In genomic region chr14:25113394-25113793, GRCh38 we compare ENCODE assay signal across 29 cellular contexts.
"Had no signal": no experiment of that assay in that cellular context is flagged by ENCODE, and none has a peak within 500 bp of the region (broad histone marks: within the 10 kb centered on the region; RNA-seq: fewer than 3 reads in every experiment).

No MANE protein-coding gene starts in this region.

- H3K79me2 ChIP-seq: parathyroid adenoma had no signal

- H3K4me3 ChIP-seq: neural progenitor cell, psoas muscle, right lobe of liver, sigmoid colon, smooth muscle cell, spleen, thoracic aorta, thyroid gland, tibial nerve, upper lobe of left lung had no signal

- FAIRE-seq: urothelium cell line had no signal

- H3K36me3 ChIP-seq: neural progenitor cell, right lobe of liver, sigmoid colon, spleen, thoracic aorta, thyroid gland, tibial nerve, upper lobe of left lung had no signal

- H3K9me3 Mint-ChIP-seq: stimulated activated memory B cell treated with anti-CD40 and anti-IgM and Interleukin-4, amounts not matched to agents 10 μg/mL and 1 μg/mL and 100 μg/mL, for 72 hours had no signal

- H3K27ac ChIP-seq: neural progenitor cell, parathyroid adenoma, psoas muscle, right lobe of liver, sigmoid colon, spleen, thoracic aorta, thyroid gland, tibial nerve, upper lobe of left lung had no signal

- H3K36me3 Mint-ChIP-seq: naive thymus-derived CD4-positive, alpha-beta T cell; natural killer cell; neural progenitor cell; stimulated activated memory B cell treated with anti-CD40 and anti-IgM and Interleukin-4, amounts not matched to agents 10 μg/mL and 1 μg/mL and 100 μg/mL, for 72 hours had no signal

- H3K4me1 ChIP-seq: neural progenitor cell, parathyroid adenoma, psoas muscle, right lobe of liver, spleen, upper lobe of left lung had no signal

- H3K9me3 ChIP-seq: right lobe of liver, sigmoid colon, spleen, thoracic aorta, thyroid gland, tibial nerve, upper lobe of left lung had no signal

- ATAC-seq: naive thymus-derived CD4-positive, alpha-beta T cell; natural killer cell; psoas muscle; right cardiac atrium; right lobe of liver; stimulated activated memory B cell treated with anti-CD40 and anti-IgM and Interleukin-4, amounts not matched to agents 10 μg/mL and 1 μg/mL and 100 μg/mL, for 72 hours; stimulated activated naive CD8-positive, alpha-beta T cell treated with anti-CD3 and anti-CD28 coated beads, Interleukin-15, amount 100 ng/mL, for 72 hours; stimulated activated naive CD8-positive, alpha-beta T cell treated with anti-CD3 and anti-CD28 coated beads, Interleukin-15, Interleukin-2, amounts not matched to agents 100 U/mL and 50 U/mL, for 24 hours had no signal

- H3K27me3 ChIP-seq: neural progenitor cell, right lobe of liver, sigmoid colon, spleen, thyroid gland, tibial nerve, upper lobe of left lung had no signal

- DNase-seq: naive thymus-derived CD4-positive, alpha-beta T cell; natural killer cell; occipital lobe; posterior cingulate gyrus; psoas muscle; right cardiac atrium; right lobe of liver; sigmoid colon; spleen; stimulated activated CD4-positive, alpha-beta T cell treated with anti-CD3 and anti-CD28 coated beads, Interleukin-12 subunit alpha, Interleukin-12 subunit beta, amount 100 ng/mL, for 4 hours; stimulated activated CD4-positive, alpha-beta T cell treated with anti-CD3 and anti-CD28 coated beads, Interleukin-1b, Interleukin-23, amount 100 ng/mL, for 48 hours; stimulated activated CD4-positive, alpha-beta T cell treated with anti-CD3 and anti-CD28 coated beads, Interleukin-4, amount 100 ng/mL, for 1 hour; stimulated activated CD4-positive, alpha-beta T cell treated with anti-CD3 and anti-CD28 coated beads, Interleukin-4, amount 100 ng/mL, for 4 hours; stimulated activated CD8-positive, alpha-beta memory T cell treated with anti-CD3 and anti-CD28 coated beads, Interleukin-4, amount 100 ng/mL, for 48 hours; stimulated activated naive CD4-positive, alpha-beta T cell; stimulated activated naive CD8-positive, alpha-beta T cell treated with anti-CD3 and anti-CD28 coated beads, Interleukin-15, amount 100 ng/mL, for 72 hours; stimulated activated naive CD8-positive, alpha-beta T cell treated with anti-CD3 and anti-CD28 coated beads, Interleukin-15, Interleukin-2, amounts not matched to agents 100 U/mL and 50 U/mL, for 24 hours; thyroid gland; trophoblast cell; upper lobe of left lung had no signal

- H3K27ac Mint-ChIP-seq: naive thymus-derived CD4-positive, alpha-beta T cell; natural killer cell; nephron; neural progenitor cell; progenitor cell of endocrine pancreas; stimulated activated memory B cell treated with anti-CD40 and anti-IgM and Interleukin-4, amounts not matched to agents 10 μg/mL and 1 μg/mL and 100 μg/mL, for 72 hours; stimulated activated naive CD8-positive, alpha-beta T cell treated with anti-CD3 and anti-CD28 coated beads, Interleukin-15, amount 100 ng/mL, for 72 hours had no signal

- H3K4me2 ChIP-seq: neural progenitor cell, smooth muscle cell had no signal

- H3K9ac ChIP-seq: neural progenitor cell, parathyroid adenoma had no signal

- H2AFZ ChIP-seq: neural progenitor cell, parathyroid adenoma had no signal

- H3K4me1 Mint-ChIP-seq: naive thymus-derived CD4-positive, alpha-beta T cell; natural killer cell; stimulated activated memory B cell treated with anti-CD40 and anti-IgM and Interleukin-4, amounts not matched to agents 10 μg/mL and 1 μg/mL and 100 μg/mL, for 72 hours; stimulated activated naive CD8-positive, alpha-beta T cell treated with anti-CD3 and anti-CD28 coated beads, Interleukin-15, amount 100 ng/mL, for 72 hours had no signal

- H3K4me3 Mint-ChIP-seq: naive thymus-derived CD4-positive, alpha-beta T cell; natural killer cell; nephron; neural progenitor cell; stimulated activated memory B cell treated with anti-CD40 and anti-IgM and Interleukin-4, amounts not matched to agents 10 μg/mL and 1 μg/mL and 100 μg/mL, for 72 hours; stimulated activated naive CD8-positive, alpha-beta T cell treated with anti-CD3 and anti-CD28 coated beads, Interleukin-15, amount 100 ng/mL, for 72 hours had no signal
